Comparison of ENCODE assay signal across 4 cellular contexts in genomic region chr7:6789353-6789752, GRCh38. TPM values are rescaled to one million over a fixed set of nuclear protein-coding genes. Genes with fewer than 3 reads are reported as not detected.
"Had no signal": no experiment of that assay in that cellular context is flagged by ENCODE, and none has a peak within 500 bp of the region (broad histone marks: within the 10 kb centered on the region; RNA-seq: fewer than 3 reads in every experiment).

No MANE protein-coding gene starts in this region.

RNA-seq across cellular contexts. Expression of gene RSPH10B2, which starts 35.5 kb away (rescaled TPM):
- total RNA-seq: LHCN-M2, MCF 10A, Right ventricle myocardium inferior, RPMI7951 had no signal
